In genomic region chr1:167762061-167762746, GRCh38 we compare ENCODE assay signal across 1 cellular context.
TF ChIP-seq lines count a peak whose summit lies in the region.

No MANE protein-coding gene starts in this region.

TF ChIP-seq in K562, 482 proteins besides CTCF, POLR2A, EP300 and RAD21 (continues in another document):
- TF ChIP-seq MCM3 (IDR thresholded peaks at IDR 0.05), result no peak
- no peak for TF ChIP-seq EHMT2 (IDR thresholded peaks at IDR 0.05)
- TF ChIP-seq ZNF583 (CRISPR knock-in tag; IDR thresholded peaks at IDR 0.05), result no peak
- peak; percentile 87 for TF ChIP-seq MEIS2 (IDR thresholded peaks at IDR 0.05; ENCODE audit: partially characterized antibody)
- TF ChIP-seq ZNF592 (IDR thresholded peaks at IDR 0.05), result peak; percentile 76; the same call in 1 of the 2 replicates
- TF ChIP-seq, protein P1, sequence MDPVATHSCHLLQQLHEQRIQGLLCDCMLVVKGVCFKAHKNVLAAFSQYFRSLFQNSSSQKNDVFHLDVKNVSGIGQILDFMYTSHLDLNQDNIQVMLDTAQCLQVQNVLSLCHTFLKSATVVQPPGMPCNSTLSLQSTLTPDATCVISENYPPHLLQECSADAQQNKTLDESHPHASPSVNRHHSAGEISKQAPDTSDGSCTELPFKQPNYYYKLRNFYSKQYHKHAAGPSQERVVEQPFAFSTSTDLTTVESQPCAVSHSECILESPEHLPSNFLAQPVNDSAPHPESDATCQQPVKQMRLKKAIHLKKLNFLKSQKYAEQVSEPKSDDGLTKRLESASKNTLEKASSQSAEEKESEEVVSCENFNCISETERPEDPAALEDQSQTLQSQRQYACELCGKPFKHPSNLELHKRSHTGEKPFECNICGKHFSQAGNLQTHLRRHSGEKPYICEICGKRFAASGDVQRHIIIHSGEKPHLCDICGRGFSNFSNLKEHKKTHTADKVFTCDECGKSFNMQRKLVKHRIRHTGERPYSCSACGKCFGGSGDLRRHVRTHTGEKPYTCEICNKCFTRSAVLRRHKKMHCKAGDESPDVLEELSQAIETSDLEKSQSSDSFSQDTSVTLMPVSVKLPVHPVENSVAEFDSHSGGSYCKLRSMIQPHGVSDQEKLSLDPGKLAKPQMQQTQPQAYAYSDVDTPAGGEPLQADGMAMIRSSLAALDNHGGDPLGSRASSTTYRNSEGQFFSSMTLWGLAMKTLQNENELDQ (CRISPR knock-in tag; IDR thresholded peaks at IDR 0.05; ENCODE audit: borderline replicate concordance), result no peak
- TF ChIP-seq, protein P2, sequence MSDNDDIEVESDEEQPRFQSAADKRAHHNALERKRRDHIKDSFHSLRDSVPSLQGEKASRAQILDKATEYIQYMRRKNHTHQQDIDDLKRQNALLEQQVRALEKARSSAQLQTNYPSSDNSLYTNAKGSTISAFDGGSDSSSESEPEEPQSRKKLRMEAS (CRISPR knock-in tag; IDR thresholded peaks at IDR 0.05), result no peak
- no peak for TF ChIP-seq U2AF2 (optimal IDR thresholded peaks at IDR 0.05; ENCODE audit: low read depth, low read length)
- no peak for TF ChIP-seq TSC22D4 (tag; IDR thresholded peaks at IDR 0.05)
- TF ChIP-seq E2F5 (CRISPR knock-in tag; IDR thresholded peaks at IDR 0.05), result no peak
- TF ChIP-seq NR4A1 (CRISPR knock-in tag; IDR thresholded peaks at IDR 0.05), result no peak
- TF ChIP-seq NR4A1 (tag; IDR thresholded peaks at IDR 0.05), result no peak
- TF ChIP-seq EP400 (IDR thresholded peaks at IDR 0.05), result 0 out of 2 replicates have a peak, but pooled peaks have one; percentile 24
- no peak for TF ChIP-seq MCM5 (IDR thresholded peaks at IDR 0.05; ENCODE audit: low read depth)
- TF ChIP-seq MAFG (tag; conservative IDR thresholded peaks at IDR 0.05), result no peak
- TF ChIP-seq ARHGAP35 (IDR thresholded peaks at IDR 0.05; ENCODE audit: partially characterized antibody), result no peak
- no peak for TF ChIP-seq ZEB2 (IDR thresholded peaks at IDR 0.05)
- TF ChIP-seq, protein P3, sequence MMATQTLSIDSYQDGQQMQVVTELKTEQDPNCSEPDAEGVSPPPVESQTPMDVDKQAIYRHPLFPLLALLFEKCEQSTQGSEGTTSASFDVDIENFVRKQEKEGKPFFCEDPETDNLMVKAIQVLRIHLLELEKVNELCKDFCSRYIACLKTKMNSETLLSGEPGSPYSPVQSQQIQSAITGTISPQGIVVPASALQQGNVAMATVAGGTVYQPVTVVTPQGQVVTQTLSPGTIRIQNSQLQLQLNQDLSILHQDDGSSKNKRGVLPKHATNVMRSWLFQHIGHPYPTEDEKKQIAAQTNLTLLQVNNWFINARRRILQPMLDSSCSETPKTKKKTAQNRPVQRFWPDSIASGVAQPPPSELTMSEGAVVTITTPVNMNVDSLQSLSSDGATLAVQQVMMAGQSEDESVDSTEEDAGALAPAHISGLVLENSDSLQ (IDR thresholded peaks at IDR 0.05), result peak; percentile 80
- no peak for TF ChIP-seq FOXK2 (conservative IDR thresholded peaks at IDR 0.05 in 1 of 2, IDR thresholded peaks at IDR 0.05 in 1 of 2; ENCODE audit: low read depth in 2 of 2)
- no peak for TF ChIP-seq BRF1 (IDR thresholded peaks at IDR 0.05; ENCODE audit: borderline replicate concordance, extremely low read depth, insufficient read length)
- TF ChIP-seq NRF1 (conservative IDR thresholded peaks at IDR 0.05 in 1 of 2, IDR thresholded peaks at IDR 0.05 in 1 of 2), result no peak
- TF ChIP-seq ZFP36 (IDR thresholded peaks at IDR 0.05; ENCODE audit: low read depth, low read length, partially characterized antibody), result no peak
- no peak for TF ChIP-seq FOXA3 (CRISPR knock-in tag; conservative IDR thresholded peaks at IDR 0.05 in 1 of 2, IDR thresholded peaks at IDR 0.05 in 1 of 2)
- TF ChIP-seq EZH2 (IDR thresholded peaks at IDR 0.05; ENCODE audit: borderline replicate concordance, low read depth, low read length), result no peak
- TF ChIP-seq SMARCC2 (IDR thresholded peaks at IDR 0.05; ENCODE audit: low read depth), result no peak
- no peak for TF ChIP-seq BHLHE40 (IDR thresholded peaks at IDR 0.05; ENCODE audit: low read length)
- TF ChIP-seq TEAD4 (IDR thresholded peaks at IDR 0.05; ENCODE audit: low read length), result no peak
- no peak for TF ChIP-seq TEAD4 (CRISPR knock-in tag; IDR thresholded peaks at IDR 0.05; ENCODE audit: borderline replicate concordance)
- no peak for TF ChIP-seq FOXK1 (CRISPR knock-in tag; IDR thresholded peaks at IDR 0.05; ENCODE audit: borderline replicate concordance)
- TF ChIP-seq ASH1L (IDR thresholded peaks at IDR 0.05; ENCODE audit: borderline replicate concordance, low read depth, partially characterized antibody), result no peak
- no peak for TF ChIP-seq ZNF12 (CRISPR knock-in tag; IDR thresholded peaks at IDR 0.05)
- no peak for TF ChIP-seq PHB2 (IDR thresholded peaks at IDR 0.05; ENCODE audit: low read depth)
- TF ChIP-seq MBD2 (IDR thresholded peaks at IDR 0.05; ENCODE audit: borderline replicate concordance, low read depth), result 0 out of 2 replicates have a peak, but pooled peaks have one; percentile 16
- no peak for TF ChIP-seq IFI16 (CRISPR knock-in tag; IDR thresholded peaks at IDR 0.05)
- TF ChIP-seq BACH1 (tag; IDR thresholded peaks at IDR 0.05), result no peak
- TF ChIP-seq ETV5 (CRISPR knock-in tag; IDR thresholded peaks at IDR 0.05; ENCODE audit: low read depth), result no peak
- TF ChIP-seq FOXM1 (IDR thresholded peaks at IDR 0.05; ENCODE audit: low read depth), result peak; percentile 79
- no peak for TF ChIP-seq FOXM1 (CRISPR knock-in tag; IDR thresholded peaks at IDR 0.05; ENCODE audit: low read depth)
- no peak for TF ChIP-seq HOMEZ (CRISPR knock-in tag; IDR thresholded peaks at IDR 0.05)
- no peak for TF ChIP-seq HOXB6 (CRISPR knock-in tag; IDR thresholded peaks at IDR 0.05; ENCODE audit: borderline replicate concordance)
- no peak for TF ChIP-seq SRSF3 (IDR thresholded peaks at IDR 0.05; ENCODE audit: insufficient read depth, low read length)
- TF ChIP-seq L3MBTL2 (IDR thresholded peaks at IDR 0.05), result peak; percentile 25; the same call in 1 of the 2 replicates
- TF ChIP-seq, protein P4, sequence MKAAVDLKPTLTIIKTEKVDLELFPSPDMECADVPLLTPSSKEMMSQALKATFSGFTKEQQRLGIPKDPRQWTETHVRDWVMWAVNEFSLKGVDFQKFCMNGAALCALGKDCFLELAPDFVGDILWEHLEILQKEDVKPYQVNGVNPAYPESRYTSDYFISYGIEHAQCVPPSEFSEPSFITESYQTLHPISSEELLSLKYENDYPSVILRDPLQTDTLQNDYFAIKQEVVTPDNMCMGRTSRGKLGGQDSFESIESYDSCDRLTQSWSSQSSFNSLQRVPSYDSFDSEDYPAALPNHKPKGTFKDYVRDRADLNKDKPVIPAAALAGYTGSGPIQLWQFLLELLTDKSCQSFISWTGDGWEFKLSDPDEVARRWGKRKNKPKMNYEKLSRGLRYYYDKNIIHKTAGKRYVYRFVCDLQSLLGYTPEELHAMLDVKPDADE (conservative IDR thresholded peaks at IDR 0.05; ENCODE audit: control insufficient read depth, low read depth, low read length), result no peak
- no peak for TF ChIP-seq MAZ (CRISPR knock-in tag; conservative IDR thresholded peaks at IDR 0.05 in 1 of 2, IDR thresholded peaks at IDR 0.05 in 1 of 2)
- no peak for TF ChIP-seq ZNF239 (CRISPR knock-in tag; IDR thresholded peaks at IDR 0.05)
- TF ChIP-seq PTRF (tag; IDR thresholded peaks at IDR 0.05), result no peak
- TF ChIP-seq ZNF431 (CRISPR knock-in tag; IDR thresholded peaks at IDR 0.05), result no peak
- TF ChIP-seq PBX2 (CRISPR knock-in tag; IDR thresholded peaks at IDR 0.05; ENCODE audit: low read depth), result no peak
- TF ChIP-seq PBX2 (tag; conservative IDR thresholded peaks at IDR 0.05; ENCODE audit: low read depth), result peak; percentile 79
- peak; percentile 16 for TF ChIP-seq RBM25 (IDR thresholded peaks at IDR 0.05; ENCODE audit: low read depth, low read length, severe bottlenecking)
- TF ChIP-seq GTF2E2 (tag; IDR thresholded peaks at IDR 0.05), result no peak
